ENCODE assay signal across 18 cellular contexts in the genomic region with DNA sequence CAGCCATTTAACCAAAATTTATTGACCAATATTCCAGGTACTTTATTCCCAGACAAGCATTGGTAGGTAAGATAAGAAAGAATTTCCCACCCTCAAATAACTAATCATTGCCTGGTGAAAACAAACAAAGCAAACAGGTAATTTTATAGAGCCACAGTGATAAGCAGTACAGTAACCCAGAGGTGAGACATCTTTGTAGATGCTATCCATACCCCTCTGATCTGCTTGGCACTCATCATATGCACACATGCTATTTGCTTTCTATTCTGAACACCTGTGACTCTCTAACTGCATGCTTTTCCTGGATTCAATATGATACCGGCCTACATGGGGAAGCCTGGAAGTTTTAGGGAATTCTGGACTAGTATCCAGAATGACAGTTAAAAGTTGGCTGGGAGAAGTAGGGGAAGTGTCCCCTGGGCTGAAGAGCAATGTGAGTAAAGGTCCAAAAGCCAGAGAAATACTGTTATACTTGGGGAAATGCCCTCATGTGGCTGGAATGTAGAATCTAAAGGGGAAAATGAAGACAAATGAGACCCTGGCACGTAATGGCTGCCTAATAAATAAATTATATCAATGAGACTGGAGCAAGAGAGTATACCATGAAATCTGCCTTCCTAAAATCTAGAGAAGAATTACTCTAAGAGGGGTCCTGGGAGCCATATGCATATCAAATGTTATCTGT.
"Had no signal": no experiment of that assay in that cellular context is flagged by ENCODE, and none has a peak within 500 bp of the region (broad histone marks: within the 10 kb centered on the region; RNA-seq: fewer than 3 reads in every experiment).

No MANE protein-coding gene starts in this region.

- H3K9me3 ChIP-seq: esophagus muscularis mucosa, lower lobe of right lung, transverse colon had no signal

- H3K27ac Mint-ChIP-seq: activated CD4-positive, alpha-beta T cell treated with anti-CD3 and anti-CD28 coated beads, Interleukin-2, amount 10 ng/mL, durations not matched to agents 7 days and 5 days; activated naive CD4-positive, alpha-beta T cell treated with anti-CD3 and anti-CD28 coated beads, Interleukin-2, amount 50 U/mL, for 72 hours; activated T-cell treated with anti-CD3 and anti-CD28 coated beads, Interleukin-2, amount 50 U/mL, for 72 hours; immature natural killer cell had no signal

- H3K27ac ChIP-seq: dorsolateral prefrontal cortex, esophagus muscularis mucosa, lower lobe of right lung, parathyroid adenoma, transverse colon had no signal

- H2AFZ ChIP-seq: parathyroid adenoma had no signal

- H3K27me3 Mint-ChIP-seq: activated CD4-positive, alpha-beta T cell treated with anti-CD3 and anti-CD28 coated beads, Interleukin-2, amount 10 ng/mL, durations not matched to agents 7 days and 5 days had no signal

- H3K36me3 ChIP-seq: esophagus muscularis mucosa, lower lobe of right lung, transverse colon had no signal

- H3K27me3 ChIP-seq: esophagus muscularis mucosa, transverse colon had no signal

- H3K79me2 ChIP-seq: parathyroid adenoma had no signal

- H3K4me3 Mint-ChIP-seq: activated CD4-positive, alpha-beta T cell treated with anti-CD3 and anti-CD28 coated beads, Interleukin-2, amount 10 ng/mL, durations not matched to agents 7 days and 5 days; activated T-cell treated with anti-CD3 and anti-CD28 coated beads, Interleukin-2, amount 50 U/mL, for 72 hours; immature natural killer cell had no signal

- H3K9ac ChIP-seq: parathyroid adenoma had no signal

- H3K9me3 Mint-ChIP-seq: activated CD4-positive, alpha-beta T cell treated with anti-CD3 and anti-CD28 coated beads, Interleukin-2, amount 10 ng/mL, durations not matched to agents 7 days and 5 days; activated T-cell treated with anti-CD3 and anti-CD28 coated beads, Interleukin-2, amount 50 U/mL, for 72 hours had no signal

- H3K4me1 ChIP-seq: lower lobe of right lung, parathyroid adenoma, transverse colon had no signal

- DNase-seq: activated CD4-positive, alpha-beta T cell treated with anti-CD3 and anti-CD28 coated beads, Interleukin-2, amount 10 ng/mL, durations not matched to agents 7 days and 5 days; activated CD8-positive, alpha-beta memory T cell treated with anti-CD3 and anti-CD28 coated beads, Interleukin-2, amount 50 U/mL, for 48 hours; activated gamma-delta T cell; activated T-cell treated with anti-CD3 and anti-CD28 coated beads, Interleukin-2, amount 50 U/mL, for 72 hours; amygdala; dorsolateral prefrontal cortex; foreskin melanocyte; immature natural killer cell; lower lobe of right lung; midbrain; stimulated activated CD4-positive, alpha-beta T cell treated with anti-CD3 and anti-CD28 coated beads, Interleukin-4, amount 100 ng/mL, for 1 hour; stimulated activated naive CD4-positive, alpha-beta T cell had no signal

- H3K4me1 Mint-ChIP-seq: activated CD4-positive, alpha-beta T cell treated with anti-CD3 and anti-CD28 coated beads, Interleukin-2, amount 10 ng/mL, durations not matched to agents 7 days and 5 days; immature natural killer cell had no signal

- H3K36me3 Mint-ChIP-seq: immature natural killer cell had no signal

- H3K4me3 ChIP-seq: dorsolateral prefrontal cortex, esophagus muscularis mucosa, lower lobe of right lung, transverse colon had no signal

- FAIRE-seq: bronchial epithelial cell, endometrium had no signal
